ENCODE assay signal across 9 cellular contexts in the genomic region with DNA sequence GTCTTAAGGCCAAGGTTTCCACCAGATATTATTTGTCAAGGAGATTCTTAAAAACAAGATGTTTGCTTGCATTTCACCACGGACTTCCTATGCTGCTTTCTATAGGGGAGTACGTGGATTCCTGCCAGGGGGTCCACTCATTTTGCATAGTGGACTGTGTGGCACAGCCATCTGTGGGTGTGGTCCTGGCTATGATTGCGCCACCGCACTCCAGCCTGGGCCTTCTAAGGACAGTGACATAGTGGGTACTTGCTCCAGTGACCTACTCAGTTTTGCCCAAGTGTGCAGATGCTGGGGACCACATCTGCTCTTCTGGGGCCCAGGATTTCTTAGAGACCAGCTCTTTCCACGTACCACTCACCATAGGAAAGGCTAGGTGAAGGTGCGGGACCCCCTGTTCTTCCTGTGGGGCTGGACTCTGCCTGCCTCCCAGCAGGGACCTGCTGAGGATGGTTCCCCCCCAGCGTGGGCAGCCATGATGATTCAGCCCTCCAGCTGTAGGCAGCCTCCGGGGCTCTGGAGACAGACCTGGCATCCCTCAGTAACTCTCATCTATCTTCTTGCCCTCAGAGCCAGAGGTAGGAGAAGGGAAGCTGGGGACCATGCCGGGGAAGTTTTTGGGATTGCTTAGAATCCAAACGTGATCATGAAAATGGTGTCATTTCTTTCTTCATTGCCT. TPM values are rescaled to one million over a fixed set of nuclear protein-coding genes. Genes with fewer than 3 reads are reported as not detected.
DNase-seq lines count a peak whose midpoint lies in the region; ATAC-seq and TF ChIP-seq lines count a peak whose summit lies in the region.
"Had no signal": no experiment of that assay in that cellular context is flagged by ENCODE, and none has a peak within 500 bp of the region (broad histone marks: within the 10 kb centered on the region; RNA-seq: fewer than 3 reads in every experiment).

No MANE protein-coding gene starts in this region.

- H3K4me1 ChIP-seq in suprapubic skin = peaks cover 78% of the 10 kb centered on the region

- no peak for TF ChIP-seq EP300 in suprapubic skin (IDR thresholded peaks at IDR 0.05)

- TF ChIP-seq CTCF in suprapubic skin (IDR thresholded peaks at IDR 0.05) = no peak

- no peaks in the 10 kb centered on the region for H3K27me3 Mint-ChIP-seq in activated naive CD4-positive, alpha-beta T cell treated with anti-CD3 and anti-CD28 coated beads for 36 hours (ENCODE audit: low read depth)
- H3K27me3 Mint-ChIP-seq in activated naive CD8-positive, alpha-beta T cell treated with anti-CD3 and anti-CD28 coated beads for 36 hours = no peaks in the 10 kb centered on the region

- H3K27ac ChIP-seq in suprapubic skin = peak overlapping the region; percentile 96

- H3K27me3 ChIP-seq in suprapubic skin = no peaks in the 10 kb centered on the region

- no peak for DNase-seq in activated naive CD4-positive, alpha-beta T cell treated with anti-CD3 and anti-CD28 coated beads for 36 hours
- DNase-seq in activated naive CD4-positive, alpha-beta T cell treated with anti-CD3 and anti-CD28 coated beads, Interleukin-2, amount 50 U/mL, for 72 hours (ENCODE audit: low spot score in 2 of 2) = no peak
- no peak for DNase-seq in activated naive CD8-positive, alpha-beta T cell treated with anti-CD3 and anti-CD28 coated beads for 36 hours
- DNase-seq in suprapubic skin (ENCODE audit: low spot score in 2 of 2) = no peak
- DNase-seq in GOT3 (lab: John Stamatoyannopoulos, UW) = no peak
- no peak for DNase-seq in stimulated activated naive CD4-positive, alpha-beta T cell (lab: John Stamatoyannopoulos, UW)
- DNase-seq: NCI-H1048 had no signal

- H3K9me3 Mint-ChIP-seq in activated naive CD4-positive, alpha-beta T cell treated with anti-CD3 and anti-CD28 coated beads for 36 hours = no peaks in the 10 kb centered on the region
- no peaks in the 10 kb centered on the region for H3K9me3 Mint-ChIP-seq in activated naive CD4-positive, alpha-beta T cell treated with anti-CD3 and anti-CD28 coated beads, Interleukin-2, amount 50 U/mL, for 72 hours
- no peaks in the 10 kb centered on the region for H3K9me3 Mint-ChIP-seq in activated naive CD8-positive, alpha-beta T cell treated with anti-CD3 and anti-CD28 coated beads for 36 hours

- H3K4me3 ChIP-seq in iPS-18c (ENCODE audit: insufficient read depth, low read depth, low read length) (0 out of 2 replicates have a peak overlapping the region, but pooled peaks have one; percentile 9), suprapubic skin (peak overlapping the region; percentile 89)

- 64% methylated on average over 10 of the region's 10 CpGs for WGBS in suprapubic skin

- intact Hi-C loops in activated naive CD4-positive, alpha-beta T cell treated with anti-CD3 and anti-CD28 coated beads for 36 hours (cut with micrococcal nuclease) = no loop called here

- H3K4me3 Mint-ChIP-seq in activated naive CD4-positive, alpha-beta T cell treated with anti-CD3 and anti-CD28 coated beads for 36 hours = peak overlapping the region; percentile 98
- peak overlapping the region; percentile 93 for H3K4me3 Mint-ChIP-seq in activated naive CD8-positive, alpha-beta T cell treated with anti-CD3 and anti-CD28 coated beads for 36 hours

- H3K4me1 Mint-ChIP-seq in activated naive CD4-positive, alpha-beta T cell treated with anti-CD3 and anti-CD28 coated beads for 36 hours (ENCODE audit: low read depth) = peaks cover 62% of the 10 kb centered on the region
- H3K4me1 Mint-ChIP-seq in activated naive CD8-positive, alpha-beta T cell treated with anti-CD3 and anti-CD28 coated beads for 36 hours = peaks cover 51% of the 10 kb centered on the region

- H3K9me3 ChIP-seq in iPS-18c (ENCODE audit: control insufficient read depth, insufficient read depth, low read length) = peaks cover 2% of the 10 kb centered on the region
- H3K9me3 ChIP-seq in suprapubic skin = no peaks in the 10 kb centered on the region

- TF ChIP-seq POLR2A in suprapubic skin (IDR thresholded peaks at IDR 0.05) = no peak

- peaks cover 15% of the 10 kb centered on the region for H3K36me3 Mint-ChIP-seq in activated naive CD4-positive, alpha-beta T cell treated with anti-CD3 and anti-CD28 coated beads for 36 hours (ENCODE audit: low read depth)
- H3K36me3 Mint-ChIP-seq in activated naive CD4-positive, alpha-beta T cell treated with anti-CD3 and anti-CD28 coated beads, Interleukin-2, amount 50 U/mL, for 72 hours = peaks cover 20 to 22% of the 10 kb centered on the region in 2 donors
- H3K36me3 Mint-ChIP-seq in activated naive CD8-positive, alpha-beta T cell treated with anti-CD3 and anti-CD28 coated beads for 36 hours = peaks cover 34% of the 10 kb centered on the region

- CTCF ChIA-PET in activated naive CD4-positive, alpha-beta T cell treated with anti-CD3 and anti-CD28 coated beads for 36 hours (lab: Charles Lee) = interaction anchor here (1.3 to 1.4 kb wide), 2 partner anchors 18 to 87 kb away, joined by 3 to 4 read pairs; no protein-coding TSS in a partner anchor

- ATAC-seq in activated naive CD4-positive, alpha-beta T cell treated with anti-CD3 and anti-CD28 coated beads, Interleukin-2, amount 50 U/mL, for 72 hours = no peak
- ATAC-seq in HG02973 (IDR thresholded peaks at IDR 0.05; ENCODE audit: unreplicated experiment) = no peak

- peak overlapping the region; percentile 93 for H3K27ac Mint-ChIP-seq in activated naive CD4-positive, alpha-beta T cell treated with anti-CD3 and anti-CD28 coated beads for 36 hours
- H3K27ac Mint-ChIP-seq in activated naive CD4-positive, alpha-beta T cell treated with anti-CD3 and anti-CD28 coated beads, Interleukin-2, amount 50 U/mL, for 72 hours = peak overlapping the region in 1 of 2 donors; percentile 99
- H3K27ac Mint-ChIP-seq in activated naive CD8-positive, alpha-beta T cell treated with anti-CD3 and anti-CD28 coated beads for 36 hours = peak overlapping the region; percentile 98

- no peaks in the 10 kb centered on the region for H3K36me3 ChIP-seq in suprapubic skin

RNA-seq across cellular contexts. Expression of a gene that starts 42.9 kb away (rescaled TPM):
- 100 to 1,000 TPM; 172 to 179 TPM for total RNA-seq in activated naive CD4-positive, alpha-beta T cell treated with anti-CD3 and anti-CD28 coated beads for 36 hours
- 100 to 1,000 TPM; 157 to 235 TPM for total RNA-seq in activated naive CD4-positive, alpha-beta T cell treated with anti-CD3 and anti-CD28 coated beads, Interleukin-2, amount 50 U/mL, for 72 hours
- total RNA-seq in activated naive CD8-positive, alpha-beta T cell treated with anti-CD3 and anti-CD28 coated beads for 36 hours = 100 to 1,000 TPM; 236 to 244 TPM
- total RNA-seq in suprapubic skin = 100 to 1,000 TPM; 119 to 142 (median 141) TPM
